30 cellular contexts compared by ENCODE assay signal in the genomic region with DNA sequence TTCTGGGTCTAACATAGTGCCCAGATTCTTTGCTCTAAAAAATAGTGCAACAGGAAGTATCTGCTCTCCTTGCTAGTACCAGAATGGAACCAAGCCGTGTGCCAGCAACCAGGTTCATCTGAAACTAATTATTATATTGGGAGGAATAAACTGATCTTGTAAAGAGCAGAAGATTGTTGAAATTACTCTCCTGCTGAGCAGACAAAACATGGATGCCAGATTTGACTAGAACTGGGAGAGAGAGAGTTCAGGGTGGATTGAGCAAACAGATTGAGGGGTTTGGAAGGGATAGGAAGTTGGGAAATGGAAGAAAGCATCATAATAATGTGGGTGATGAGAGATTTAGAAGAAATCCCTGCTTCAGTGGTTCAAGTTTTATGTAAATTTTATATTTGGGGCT.
"Had no signal": no experiment of that assay in that cellular context is flagged by ENCODE, and none has a peak within 500 bp of the region (broad histone marks: within the 10 kb centered on the region; RNA-seq: fewer than 3 reads in every experiment).

No MANE protein-coding gene starts in this region.

- H3K27ac ChIP-seq: dorsolateral prefrontal cortex, neutrophil, right lobe of liver, uterus had no signal

- H3K4me1 ChIP-seq: right lobe of liver had no signal

- H3K4me1 Mint-ChIP-seq: naive B cell had no signal

- H3K4me3 ChIP-seq: ascending aorta, cardiac muscle cell, coronary artery, dorsolateral prefrontal cortex, right lobe of liver, uterus had no signal

- H3K27ac Mint-ChIP-seq: activated CD4-positive, alpha-beta T cell treated with anti-CD3 and anti-CD28 coated beads for 36 hours; activated naive CD4-positive, alpha-beta T cell treated with anti-CD3 and anti-CD28 coated beads for 36 hours; activated naive CD8-positive, alpha-beta T cell treated with anti-CD3 and anti-CD28 coated beads for 36 hours; activated T-helper 1 cell treated with anti-CD3 and anti-CD28 coated beads, Interleukin-12 subunit alpha, Interleukin-12 subunit beta, Interleukin-2, Interleukin-4 antibody, amounts not matched to agents 30 ng/mL and 10 ng/mL and 1 ng/mL, durations not matched to agents 14 hours and 24 hours and 36 hours; naive B cell; nephron progenitor cell; type B pancreatic cell had no signal

- H3K27me3 ChIP-seq: ascending aorta, cardiac muscle cell, dorsolateral prefrontal cortex, neutrophil, right lobe of liver, uterus had no signal

- H3K36me3 Mint-ChIP-seq: activated naive CD8-positive, alpha-beta T cell treated with anti-CD3 and anti-CD28 coated beads for 36 hours; brain; naive B cell had no signal

- H3K9me3 ChIP-seq: ascending aorta, neutrophil, right lobe of liver, uterus had no signal

- H3K36me3 ChIP-seq: neutrophil, right lobe of liver, uterus had no signal

- H3K9me3 Mint-ChIP-seq: activated naive CD4-positive, alpha-beta T cell treated with anti-CD3 and anti-CD28 coated beads for 36 hours; activated naive CD8-positive, alpha-beta T cell treated with anti-CD3 and anti-CD28 coated beads for 36 hours; activated T-helper 1 cell treated with anti-CD3 and anti-CD28 coated beads, Interleukin-12 subunit alpha, Interleukin-12 subunit beta, Interleukin-2, Interleukin-4 antibody, amounts not matched to agents 30 ng/mL and 10 ng/mL and 1 ng/mL, durations not matched to agents 14 hours and 24 hours and 36 hours; brain; naive B cell; nephron progenitor cell; type B pancreatic cell had no signal

- H3K4me3 Mint-ChIP-seq: activated CD4-positive, alpha-beta T cell treated with anti-CD3 and anti-CD28 coated beads for 36 hours; activated naive CD4-positive, alpha-beta T cell treated with anti-CD3 and anti-CD28 coated beads for 36 hours; activated naive CD8-positive, alpha-beta T cell treated with anti-CD3 and anti-CD28 coated beads for 36 hours; activated T-helper 1 cell treated with anti-CD3 and anti-CD28 coated beads, Interleukin-12 subunit alpha, Interleukin-12 subunit beta, Interleukin-2, Interleukin-4 antibody, amounts not matched to agents 30 ng/mL and 10 ng/mL and 1 ng/mL, durations not matched to agents 14 hours and 24 hours and 36 hours; brain; naive B cell; nephron progenitor cell; type B pancreatic cell had no signal

- ATAC-seq: activated CD4-positive, alpha-beta T cell treated with anti-CD3 and anti-CD28 coated beads for 36 hours; right lobe of liver had no signal

- DNase-seq: activated CD4-positive, alpha-beta T cell treated with anti-CD3 and anti-CD28 coated beads for 36 hours; activated CD4-positive, alpha-beta T cell treated with anti-CD3 and anti-CD28 coated beads, Interleukin-2, amount 50 U/mL, for 48 hours; activated CD4-positive, CD25-positive, alpha-beta regulatory T cell; activated CD8-positive, alpha-beta memory T cell treated with anti-CD3 and anti-CD28 coated beads for 24 hours; activated CD8-positive, alpha-beta memory T cell treated with anti-CD3 and anti-CD28 coated beads, Interleukin-2, amount 50 U/mL, for 4 hours; activated effector memory CD4-positive, alpha-beta T cell treated with anti-CD3 and anti-CD28 coated beads, Interleukin-2, amount 50 U/mL, for 16 hours; activated naive CD4-positive, alpha-beta T cell treated with anti-CD3 and anti-CD28 coated beads for 36 hours; activated naive CD8-positive, alpha-beta T cell treated with anti-CD3 and anti-CD28 coated beads for 36 hours; activated T-cell treated with anti-CD3 and anti-CD28 coated beads, Interleukin-2, amount 50 U/mL, for 1 hour; cerebellar nuclear complex; dorsolateral prefrontal cortex; effector memory CD4-positive, alpha-beta T cell; erythroblast; glutamatergic neuron; islet precursor cell; left cardiac atrium; mammary epithelial cell; naive B cell; nephron progenitor cell; right lobe of liver; stimulated activated CD4-positive, alpha-beta T cell treated with anti-CD3 and anti-CD28 coated beads, Interleukin-2, amount 100 ng/mL, for 48 hours; stimulated activated naive CD4-positive, alpha-beta T cell treated with Interleukin-2 at 50 U/mL for 16 hours; uterus had no signal

- H3K27me3 Mint-ChIP-seq: brain, type B pancreatic cell had no signal
